Comparison of ENCODE assay signal across 1 cellular context in genomic region chr7:150665882-150666281, GRCh38.
TF ChIP-seq lines count a peak whose summit lies in the region.

No MANE protein-coding gene starts in this region.

TF ChIP-seq in GM12878, 131 proteins besides CTCF, POLR2A, EP300 and RAD21:
- TF ChIP-seq HDAC6 (IDR thresholded peaks at IDR 0.05; ENCODE audit: unreplicated experiment) (no peak), CREM (IDR thresholded peaks at IDR 0.05; ENCODE audit: low read depth) (no peak), ZNF687 (IDR thresholded peaks at IDR 0.05) (peak; percentile 16; the same call in 1 of the 2 replicates), MTA2 (IDR thresholded peaks at IDR 0.05; ENCODE audit: low read depth) (peak; percentile 32; the same call in 1 of the 2 replicates), IKZF1 (conservative IDR thresholded peaks at IDR 0.05) (0 out of 2 replicates have a peak, but pooled peaks have one; percentile 9), BMI1 (IDR thresholded peaks at IDR 0.05; ENCODE audit: borderline replicate concordance) (0 out of 2 replicates have a peak, but pooled peaks have one; percentile 27), MXI1 (IDR thresholded peaks at IDR 0.05; ENCODE audit: low read depth, low read length) (0 out of 2 replicates have a peak, but pooled peaks have one; percentile 55), CBX3 (IDR thresholded peaks at IDR 0.05; ENCODE audit: borderline replicate concordance, low read depth) (no peak)
